ENCODE assay signal across 10 cellular contexts in the genomic region with DNA sequence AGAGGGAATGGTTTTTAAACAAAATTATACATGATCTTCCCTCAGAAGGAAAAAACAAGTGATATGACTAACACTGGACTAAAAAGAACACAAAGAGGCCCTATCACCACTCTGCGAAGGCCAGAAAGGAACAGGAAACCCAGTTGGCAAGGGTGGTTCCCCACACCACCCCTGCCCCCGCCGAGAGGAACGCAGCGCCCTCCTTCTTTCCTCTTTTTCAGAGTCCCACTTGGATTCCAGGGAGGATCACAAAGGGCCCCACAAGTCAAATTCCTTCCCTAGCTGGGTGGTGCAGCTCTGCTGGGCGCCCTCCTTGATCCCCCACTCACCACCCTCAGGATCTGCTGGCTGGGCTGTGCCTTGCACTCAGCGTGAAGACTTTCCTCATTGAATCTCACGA. TPM values are rescaled to one million over a fixed set of nuclear protein-coding genes. Genes with fewer than 3 reads are reported as not detected.
DNase-seq lines count a peak whose midpoint lies in the region; ATAC-seq and FAIRE-seq lines count a peak whose summit lies in the region.
"Had no signal": no experiment of that assay in that cellular context is flagged by ENCODE, and none has a peak within 500 bp of the region (broad histone marks: within the 10 kb centered on the region; RNA-seq: fewer than 3 reads in every experiment).

No MANE protein-coding gene starts in this region.

- peak overlapping the region; percentile 58 to 91 (median 68) for H3K4me3 Mint-ChIP-seq in IgD-negative memory B cell

- no peaks in the 10 kb centered on the region for H3K9me3 Mint-ChIP-seq in IgD-negative memory B cell

- FAIRE-seq in GM18507 (lab: Jason Lieb, UNC), result peak; percentile 24
- FAIRE-seq: colon had no signal

- peak overlapping the region; percentile 64 to 95 (median 76) for H3K27ac Mint-ChIP-seq in IgD-negative memory B cell

- ATAC-seq in sciatic nerve, result peak; percentile 56
- no peak for ATAC-seq in HG02970 (IDR thresholded peaks at IDR 0.05; ENCODE audit: low FRiP score, unreplicated experiment)

- in situ Hi-C loops in ACHN (cut with HindIII; ENCODE audit: low pct_ligation_motif_present, low pct_unique_long_range_greater_than_20kb, low sequenced_read_pairs), result no loop called here

- no peak for DNase-seq in GM18507 (ENCODE audit: extremely low spot score, insufficient read length, low read depth)
- peak; percentile 55 for DNase-seq in dermis blood vessel endothelial cell
- DNase-seq in sciatic nerve (ENCODE audit: low spot score), result no peak
- no peak for DNase-seq in ACHN
- DNase-seq in NCI-H82 (lab: John Stamatoyannopoulos, UW), result no peak
- no peak for DNase-seq in NCI-H748 treated with DMSO at 0.1 percent for 48 hours (lab: John Stamatoyannopoulos, UW)

- no peaks in the 10 kb centered on the region for H3K36me3 Mint-ChIP-seq in IgD-negative memory B cell

- intact Hi-C loops in sciatic nerve (cut with DNase I), result no loop called here

- H3K27me3 Mint-ChIP-seq in IgD-negative memory B cell, result no peaks in the 10 kb centered on the region

- peaks cover 35 to 41% (median 40%) of the 10 kb centered on the region in 3 donors for H3K4me1 Mint-ChIP-seq in IgD-negative memory B cell

RNA-seq across cellular contexts. Expression of gene PLA1A, which starts 29.8 kb away (rescaled TPM):
- polyA plus RNA-seq in IgD-negative memory B cell, result not detected
- 2.4 and 14.8 TPM in 2 replicates for total RNA-seq in dermis blood vessel endothelial cell
- 0.76 TPM for total RNA-seq in sciatic nerve
- total RNA-seq: Daoy had no signal

RNA-seq across cellular contexts. Expression of gene POPDC2, which starts 32.9 kb away (rescaled TPM):
- polyA plus RNA-seq in IgD-negative memory B cell, result 2.2 TPM
- total RNA-seq in dermis blood vessel endothelial cell (0.33 and 1.7 TPM in 2 replicates), sciatic nerve (4.9 TPM)

RNA-seq across cellular contexts. Expression of gene ADPRH, which starts 48.2 kb away (rescaled TPM):
- 29.2 TPM for polyA plus RNA-seq in IgD-negative memory B cell
- total RNA-seq in dermis blood vessel endothelial cell (11.9 and 15.3 TPM in 2 replicates), sciatic nerve (9.3 TPM)

RNA-seq across cellular contexts. Expression of gene COX17, which starts 49.7 kb away (rescaled TPM):
- polyA plus RNA-seq in IgD-negative memory B cell, result 124 TPM
- total RNA-seq in dermis blood vessel endothelial cell (18.9 TPM in 2 replicates), sciatic nerve (38.8 TPM)
